8 cellular contexts compared by ENCODE assay signal in the genomic region with DNA sequence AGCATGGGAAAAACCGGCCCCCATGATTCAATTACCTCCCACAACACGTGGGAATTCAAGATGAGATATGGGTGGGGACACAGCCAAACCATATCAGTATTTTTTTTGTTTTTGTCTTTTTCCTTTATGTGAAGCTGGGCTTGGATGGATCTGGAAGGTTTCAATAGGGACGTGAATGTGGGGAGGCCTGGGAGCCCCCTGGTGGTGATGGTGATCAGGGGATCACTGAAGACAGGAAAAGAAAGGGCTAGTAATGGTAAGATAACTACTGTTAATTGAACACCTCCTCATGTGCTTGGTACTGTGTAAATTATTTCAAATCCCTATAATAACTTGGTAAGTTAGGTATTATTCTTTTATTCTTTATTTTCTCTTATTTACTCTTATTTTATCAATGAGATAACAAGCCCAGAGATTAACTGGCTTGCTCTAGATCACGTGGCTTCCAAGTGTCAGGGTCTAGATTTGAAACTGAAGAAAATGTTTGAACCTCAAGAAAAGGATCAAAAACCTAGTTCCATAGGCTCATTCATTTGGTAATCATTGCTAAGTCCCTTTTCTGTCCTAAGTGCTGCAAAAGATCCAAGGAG.
A peak's percentile ranks its signal among the peaks of the same experiment; 100 is the strongest.
DNase-seq lines count a peak whose midpoint lies in the region; ATAC-seq and TF ChIP-seq lines count a peak whose summit lies in the region.

No MANE protein-coding gene starts in this region.

- H2AFZ ChIP-seq in fibroblast of lung (ENCODE audit: low read length): no peak overlapping the region

- no peak overlapping the region for H3K27ac Mint-ChIP-seq in natural killer cell

- H3K36me3 Mint-ChIP-seq in natural killer cell: no peaks in the 10 kb centered on the region

- intact Hi-C loops in natural killer cell (cut with micrococcal nuclease): no loop called here

- no peaks in the 10 kb centered on the region for H3K4me1 ChIP-seq in fibroblast of lung (ENCODE audit: control insufficient read depth, extremely low read depth, insufficient read depth, low read length)

- H3K4me3 Mint-ChIP-seq in natural killer cell: no peak overlapping the region

- TF ChIP-seq CTCF in GM12872 (IDR thresholded peaks at IDR 0.05; ENCODE audit: insufficient read depth, low read depth, low read length) (peak; percentile 58), fibroblast of lung (conservative IDR thresholded peaks at IDR 0.05 in 1 of 2, IDR thresholded peaks at IDR 0.05 in 1 of 2; ENCODE audit: low read depth in 1 of 2, low read length in 2 of 2) (peak; percentile 53 to 65), retinal pigment epithelial cell (conservative IDR thresholded peaks at IDR 0.05; ENCODE audit: low read depth, low read length) (peak; percentile 82), natural killer cell (IDR thresholded peaks at IDR 0.05) (no peak)

- no peaks in the 10 kb centered on the region for H3K9me3 ChIP-seq in fibroblast of lung (ENCODE audit: control insufficient read depth, insufficient read depth, low read depth, low read length)

- H3K27me3 Mint-ChIP-seq in natural killer cell (ENCODE audit: low read depth in 2 of 2): peaks cover 0 to 4% of the 10 kb centered on the region in 2 donors

- no peaks in the 10 kb centered on the region for H3K79me2 ChIP-seq in fibroblast of lung (ENCODE audit: control insufficient read depth, insufficient read depth, low read length)

- no peaks in the 10 kb centered on the region for H3K9me3 Mint-ChIP-seq in natural killer cell

- H3K4me3 ChIP-seq in fibroblast of lung (replicated peaks in 1 of 4; ENCODE audit: control extremely low read depth in 1 of 4, insufficient read depth in 1 of 4, low read depth in 3 of 4, low read length in 4 of 4) (no peak overlapping the region), retinal pigment epithelial cell (ENCODE audit: low read length) (no peak overlapping the region)

- ATAC-seq in natural killer cell (no peak), HG03432 (IDR thresholded peaks at IDR 0.05; ENCODE audit: unreplicated experiment) (no peak)

- H3K27ac ChIP-seq in fibroblast of lung (ENCODE audit: insufficient read depth, low read length): no peak overlapping the region

- H3K4me1 Mint-ChIP-seq in natural killer cell: no peaks in the 10 kb centered on the region

- no peaks in the 10 kb centered on the region for H3K27me3 ChIP-seq in fibroblast of lung (ENCODE audit: control insufficient read depth, insufficient read depth, low read length)

- no peak overlapping the region for H3K4me2 ChIP-seq in fibroblast of lung (ENCODE audit: extremely low read depth, insufficient read depth, low read length)

- peak; percentile 55 for DNase-seq in AG08396 (ENCODE audit: low spot score)
- peak; percentile 56 for DNase-seq in RPMI8226
- DNase-seq in fibroblast of lung (ENCODE audit: low read depth in 2 of 2): no peak
- DNase-seq in retinal pigment epithelial cell (ENCODE audit: low read depth): no peak
- DNase-seq in occipital lobe (lab: John Stamatoyannopoulos, UW): no peak
- no peak for DNase-seq in natural killer cell

- no peaks in the 10 kb centered on the region for H4K20me1 ChIP-seq in fibroblast of lung (ENCODE audit: control insufficient read depth, extremely low read depth, insufficient read depth, low read length)

- no peak overlapping the region for H3K9ac ChIP-seq in fibroblast of lung (ENCODE audit: insufficient read depth, low read length)

- H3K36me3 ChIP-seq in fibroblast of lung (ENCODE audit: control insufficient read depth, insufficient read depth, low read length): no peaks in the 10 kb centered on the region

Comparison
In these comparisons a context has a peak if more than half of its experiments do, and no peak if none do; other contexts are left out.
1. DNase-seq: peak in AG08396 (single experiment) and RPMI8226 (single experiment); none in fibroblast of lung (0 of 2), retinal pigment epithelial cell (single experiment), occipital lobe (single experiment) and natural killer cell (single experiment).